In genomic region chr2:72920317-72921087, GRCh38 we compare ENCODE assay signal across 1 cellular context.
TF ChIP-seq lines count a peak whose summit lies in the region.

No MANE protein-coding gene starts in this region.

TF ChIP-seq in K562, 482 proteins besides CTCF, POLR2A, EP300 and RAD21:
- TF ChIP-seq SLC30A9 (CRISPR knock-in tag; IDR thresholded peaks at IDR 0.05) (no peak), ILF3 (IDR thresholded peaks at IDR 0.05; ENCODE audit: borderline replicate concordance) (no peak), PKNOX1 (IDR thresholded peaks at IDR 0.05) (no peak), OTX1 (CRISPR knock-in tag; IDR thresholded peaks at IDR 0.05) (no peak), HNRNPLL (IDR thresholded peaks at IDR 0.05; ENCODE audit: low read depth, low read length, poor library complexity, severe bottlenecking) (peak; percentile 91), CBX8 (IDR thresholded peaks at IDR 0.05; ENCODE audit: borderline replicate concordance, extremely low read depth, low read depth, low read length, poor library complexity, severe bottlenecking) (peak; percentile 14), E4F1 (CRISPR knock-in tag; IDR thresholded peaks at IDR 0.05; ENCODE audit: borderline replicate concordance) (no peak), E2F8 (IDR thresholded peaks at IDR 0.05; ENCODE audit: low read depth, partially characterized antibody) (no peak), ZBTB33 (CRISPR knock-in tag; IDR thresholded peaks at IDR 0.05) (0 out of 2 replicates have a peak, but pooled peaks have one; percentile 45), NFATC3 (IDR thresholded peaks at IDR 0.05) (no peak), EZH2 (IDR thresholded peaks at IDR 0.05; ENCODE audit: borderline replicate concordance, low read depth, low read length) (peak; percentile 96; the same call in 1 of the 2 replicates), RBFOX2 (IDR thresholded peaks at IDR 0.05; ENCODE audit: low read depth, low read length) (0 out of 2 replicates have a peak, but pooled peaks have one; percentile 15)
